ENCODE assay signal across 8 cellular contexts in the genomic region with DNA sequence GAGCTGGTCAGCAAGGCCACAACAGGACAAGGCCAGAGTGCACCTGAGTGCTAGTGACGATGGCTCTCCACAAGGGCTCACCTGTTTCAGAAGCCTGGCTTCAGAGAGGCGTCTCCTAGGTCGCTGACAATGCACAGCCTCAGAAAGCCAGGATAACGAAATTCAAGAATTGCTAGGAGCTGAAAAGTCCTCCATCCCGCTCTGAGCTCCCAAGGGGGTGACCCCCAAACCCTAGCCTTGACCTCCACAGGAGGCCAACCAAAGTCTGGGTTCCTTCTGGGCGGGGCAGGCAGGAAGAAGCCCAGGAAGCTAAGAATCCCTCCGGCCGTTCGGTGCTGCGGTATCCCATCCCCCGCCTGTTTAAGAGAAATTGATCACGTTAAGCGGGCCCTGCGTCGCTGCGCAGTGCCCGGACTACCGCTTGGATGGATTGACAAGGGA. TPM values are rescaled to one million over a fixed set of nuclear protein-coding genes. Genes with fewer than 3 reads are reported as not detected.
DNase-seq lines count a peak whose midpoint lies in the region; ATAC-seq and TF ChIP-seq lines count a peak whose summit lies in the region.

No MANE protein-coding gene starts in this region.

- H3K27ac Mint-ChIP-seq in dendritic cell treated with granulocyte-macrophage colony-stimulating factor and Interleukin-4, amounts not matched to agents 40 ng/mL and 50 ng/mL, for 4 days, result no peak overlapping the region
- H3K27ac Mint-ChIP-seq in type B pancreatic cell, result no peak overlapping the region

- H3K4me3 ChIP-seq in heart left ventricle (peak overlapping the region in 10 of 12 donors; percentile 48 to 76 (median 66)), muscle layer of duodenum (ENCODE audit: low read depth in 1 of 2, low read length in 2 of 2) (peak overlapping the region; percentile 78 to 81)

- peaks cover 49% of the 10 kb centered on the region for H3K4me1 Mint-ChIP-seq in dendritic cell treated with granulocyte-macrophage colony-stimulating factor and Interleukin-4, amounts not matched to agents 40 ng/mL and 50 ng/mL, for 4 days (ENCODE audit: low read depth)
- H3K4me1 Mint-ChIP-seq in type B pancreatic cell (ENCODE audit: unreplicated experiment), result peaks cover 32% of the 10 kb centered on the region

- H3K36me3 ChIP-seq in heart left ventricle (no peaks in the 10 kb centered on the region), muscle layer of duodenum (ENCODE audit: control insufficient read depth in 1 of 2, insufficient read depth in 2 of 2, low read length in 2 of 2) (no peaks in the 10 kb centered on the region)

- H3K27me3 Mint-ChIP-seq in dendritic cell treated with granulocyte-macrophage colony-stimulating factor and Interleukin-4, amounts not matched to agents 40 ng/mL and 50 ng/mL, for 4 days, result peaks cover 95% of the 10 kb centered on the region
- peaks cover 94% of the 10 kb centered on the region for H3K27me3 Mint-ChIP-seq in type B pancreatic cell

- H3K4me1 ChIP-seq in heart left ventricle (peaks cover 0 to 53% (median 25%) of the 10 kb centered on the region in 12 donors), muscle layer of duodenum (ENCODE audit: control insufficient read depth in 1 of 2, insufficient read depth in 2 of 2, low read length in 2 of 2) (peaks cover 0 to 49% of the 10 kb centered on the region in 2 donors)

- H3K4me3 Mint-ChIP-seq in dendritic cell treated with granulocyte-macrophage colony-stimulating factor and Interleukin-4, amounts not matched to agents 40 ng/mL and 50 ng/mL, for 4 days, result peak overlapping the region; percentile 87
- peak overlapping the region; percentile 90 for H3K4me3 Mint-ChIP-seq in type B pancreatic cell

- peaks cover 0 to 72% (median 22%) of the 10 kb centered on the region in 9 donors for H3K27me3 ChIP-seq in heart left ventricle
- peaks cover 57% of the 10 kb centered on the region for H3K27me3 ChIP-seq in muscle layer of duodenum (ENCODE audit: low read depth, low read length)

- DNase-seq in heart left ventricle, result no peak
- no peak for DNase-seq in Right ventricle myocardium superior
- DNase-seq in type B pancreatic cell (ENCODE audit: extremely low spot score, unreplicated experiment), result no peak
- DNase-seq in germinal center (ENCODE audit: low spot score), result no peak

- peak overlapping the region in 2 of 12 donors; percentile 59 to 84 for H3K27ac ChIP-seq in heart left ventricle
- no peak overlapping the region for H3K27ac ChIP-seq in muscle layer of duodenum (ENCODE audit: low read length)

- TF ChIP-seq CTCF in heart left ventricle (IDR thresholded peaks at IDR 0.05), result no peak
- TF ChIP-seq CTCF in type B pancreatic cell (conservative IDR thresholded peaks at IDR 0.05), result no peak

- TF ChIP-seq POLR2A in heart left ventricle (IDR thresholded peaks at IDR 0.05), result no peak

- no peak for ATAC-seq in heart left ventricle
- ATAC-seq in Right ventricle myocardium superior (ENCODE audit: poor library complexity), result no peak
- ATAC-seq in HG03457 (IDR thresholded peaks at IDR 0.05; ENCODE audit: unreplicated experiment), result no peak
- ATAC-seq in HG03097 (IDR thresholded peaks at IDR 0.05; ENCODE audit: low FRiP score, unreplicated experiment), result no peak

- intact Hi-C loops in heart left ventricle (cut with DNase I) (loop anchor here (5.0 to 10.0 kb wide), 18 partner anchors 304 to 936 kb away; no protein-coding TSS in a partner anchor), Right ventricle myocardium superior (cut with DNase I) (loop anchor here (10.0 kb wide), 2 partner anchors 366 to 926 kb away; no protein-coding TSS in a partner anchor)
- intact Hi-C loops in dendritic cell treated with granulocyte-macrophage colony-stimulating factor and Interleukin-4, amounts not matched to agents 40 ng/mL and 50 ng/mL, for 4 days (cut with micrococcal nuclease), result loop anchor here (10.0 kb wide), 1 partner anchor 976 kb away; no protein-coding TSS in a partner anchor

- H3K9me3 Mint-ChIP-seq in dendritic cell treated with granulocyte-macrophage colony-stimulating factor and Interleukin-4, amounts not matched to agents 40 ng/mL and 50 ng/mL, for 4 days, result no peaks in the 10 kb centered on the region
- no peaks in the 10 kb centered on the region for H3K9me3 Mint-ChIP-seq in type B pancreatic cell

- 59 to 79% (median 62%) methylated on average over 10 to 18 of the region's 18 CpGs for WGBS in heart left ventricle, 4 donors

- H3K36me3 Mint-ChIP-seq in dendritic cell treated with granulocyte-macrophage colony-stimulating factor and Interleukin-4, amounts not matched to agents 40 ng/mL and 50 ng/mL, for 4 days (ENCODE audit: low read depth), result peaks cover 6% of the 10 kb centered on the region
- peaks cover 9% of the 10 kb centered on the region for H3K36me3 Mint-ChIP-seq in type B pancreatic cell

- H3K9me3 ChIP-seq in heart left ventricle, result no peaks in the 10 kb centered on the region
- no peaks in the 10 kb centered on the region for H3K9me3 ChIP-seq in muscle layer of duodenum (ENCODE audit: control insufficient read depth in 1 of 2, low read length in 2 of 2)

RNA-seq across cellular contexts. Expression of a gene that starts 2.5 kb away (rescaled TPM):
- total RNA-seq in heart left ventricle (10 to 100 TPM in 2 of 9 donors, 1 to 10 TPM in 7; 1.4 to 26.0 (median 4.7) TPM), Right ventricle myocardium superior (5.4 TPM), type B pancreatic cell (ENCODE audit: low replicate concordance) (9.5 and 55.7 TPM in 2 replicates)
- 1 to 10 TPM; 3.5 to 6.0 TPM for polyA plus RNA-seq in heart left ventricle
